ENCODE assay signal across 15 cellular contexts in genomic region chr2:17628349-17629261, GRCh38.
A peak's percentile ranks its signal among the peaks of the same experiment; 100 is the strongest.
DNase-seq lines count a peak whose midpoint lies in the region; ATAC-seq lines count a peak whose summit lies in the region.
"Had no signal": no experiment of that assay in that cellular context is flagged by ENCODE, and none has a peak within 500 bp of the region (broad histone marks: within the 10 kb centered on the region; RNA-seq: fewer than 3 reads in every experiment).

No MANE protein-coding gene starts in this region.

- H3K9me3 Mint-ChIP-seq in activated CD8-positive, alpha-beta memory T cell treated with anti-CD3 and anti-CD28 coated beads, Interleukin-2, amount 10 ng/mL, durations not matched to agents 7 days and 5 days (ENCODE audit: low read depth), result no peaks in the 10 kb centered on the region
- H3K9me3 Mint-ChIP-seq: activated T-helper 17 cell treated with anti-CD3 and anti-CD28 coated beads, Interleukin-2, amount 50 U/mL, for 72 hours; CD8-positive, alpha-beta T cell had no signal

- CTCF ChIA-PET in activated CD8-positive, alpha-beta memory T cell treated with anti-CD3 and anti-CD28 coated beads, Interleukin-2, amount 10 ng/mL, durations not matched to agents 7 days and 5 days (lab: Charles Lee), result no interaction called here

- no peaks in the 10 kb centered on the region for H3K27me3 Mint-ChIP-seq in activated CD8-positive, alpha-beta memory T cell treated with anti-CD3 and anti-CD28 coated beads, Interleukin-2, amount 10 ng/mL, durations not matched to agents 7 days and 5 days

- no peaks in the 10 kb centered on the region for H3K36me3 Mint-ChIP-seq in activated CD8-positive, alpha-beta memory T cell treated with anti-CD3 and anti-CD28 coated beads, Interleukin-2, amount 10 ng/mL, durations not matched to agents 7 days and 5 days
- H3K36me3 Mint-ChIP-seq: CD8-positive, alpha-beta T cell had no signal

- ATAC-seq in GM18502 (IDR thresholded peaks at IDR 0.05; ENCODE audit: poor library complexity, unreplicated experiment), result peak; percentile 56
- no peak for ATAC-seq in activated CD8-positive, alpha-beta memory T cell treated with anti-CD3 and anti-CD28 coated beads, Interleukin-2, amount 10 ng/mL, durations not matched to agents 7 days and 5 days
- no peak for ATAC-seq in HG02642 (IDR thresholded peaks at IDR 0.05; ENCODE audit: poor library complexity, unreplicated experiment)
- ATAC-seq: activated T-helper 17 cell treated with anti-CD3 and anti-CD28 coated beads, Interleukin-2, amount 50 U/mL, for 72 hours; CD8-positive, alpha-beta T cell; lower lobe of right lung had no signal

- DNase-seq in H4 (ENCODE audit: low spot score) (peak; percentile 67), M059J (ENCODE audit: low read depth) (peak; percentile 69), myocyte (ENCODE audit: low read depth) (peak; percentile 80), NCI-H187 treated with DMSO at 0.1 percent for 48 hours (lab: John Stamatoyannopoulos, UW) (no peak), middle frontal gyrus (ENCODE audit: extremely low spot score, low spot score) (no peak)
- no peak for DNase-seq in activated CD8-positive, alpha-beta memory T cell treated with anti-CD3 and anti-CD28 coated beads, Interleukin-2, amount 10 ng/mL, durations not matched to agents 7 days and 5 days
- DNase-seq: activated CD4-positive, alpha-beta T cell treated with anti-CD3 and anti-CD28 coated beads for 4 hours; CD8-positive, alpha-beta T cell; lower lobe of right lung; NCI-H2029; stimulated activated naive CD4-positive, alpha-beta T cell; SW 1271 had no signal

- no peak overlapping the region for H3K4me3 Mint-ChIP-seq in activated CD8-positive, alpha-beta memory T cell treated with anti-CD3 and anti-CD28 coated beads, Interleukin-2, amount 10 ng/mL, durations not matched to agents 7 days and 5 days
- H3K4me3 Mint-ChIP-seq: activated T-helper 17 cell treated with anti-CD3 and anti-CD28 coated beads, Interleukin-2, amount 50 U/mL, for 72 hours; CD8-positive, alpha-beta T cell had no signal

- peaks cover 5% of the 10 kb centered on the region for H3K4me1 Mint-ChIP-seq in activated CD8-positive, alpha-beta memory T cell treated with anti-CD3 and anti-CD28 coated beads, Interleukin-2, amount 10 ng/mL, durations not matched to agents 7 days and 5 days
- H3K4me1 Mint-ChIP-seq: activated T-helper 17 cell treated with anti-CD3 and anti-CD28 coated beads, Interleukin-2, amount 50 U/mL, for 72 hours had no signal

- no peak overlapping the region for H3K27ac Mint-ChIP-seq in activated CD8-positive, alpha-beta memory T cell treated with anti-CD3 and anti-CD28 coated beads, Interleukin-2, amount 10 ng/mL, durations not matched to agents 7 days and 5 days
- H3K27ac Mint-ChIP-seq: activated T-helper 17 cell treated with anti-CD3 and anti-CD28 coated beads, Interleukin-2, amount 50 U/mL, for 72 hours; CD8-positive, alpha-beta T cell had no signal

Comparison
In these comparisons a context has a peak if more than half of its experiments do, and no peak if none do; other contexts are left out.
1. DNase-seq: peak in H4 (single experiment), M059J (single experiment) and myocyte (single experiment); none in activated CD8-positive, alpha-beta memory T cell treated with anti-CD3 and anti-CD28 coated beads, Interleukin-2, amount 10 ng/mL, durations not matched to agents 7 days and 5 days (single experiment), NCI-H187 treated with DMSO at 0.1 percent for 48 hours (single experiment) and middle frontal gyrus (single experiment).